8 cellular contexts compared by ENCODE assay signal in genomic region chr19:45506991-45507863, GRCh38. TPM values are rescaled to one million over a fixed set of nuclear protein-coding genes. Genes with fewer than 3 reads are reported as not detected.
DNase-seq lines count a peak whose midpoint lies in the region; ATAC-seq and TF ChIP-seq lines count a peak whose summit lies in the region.

Gene VASP (plus strand): TSS chr19:45507479. CDS start chr19:45507772, 293 bp downstream.

- H3K4me3 ChIP-seq in HAP-1 (peak within 1 kb of the TSS; percentile 94), MM.1S (ENCODE audit: low read length) (peak within 1 kb of the TSS; percentile 86), parathyroid adenoma (ENCODE audit: low read depth, low read length) (peak within 1 kb of the TSS; percentile 92), thyroid gland (replicated peaks in 1 of 3) (peak within 1 kb of the TSS; percentile 44 to 100 (median 88))

- H2AFZ ChIP-seq in MM.1S (ENCODE audit: low read length): peak within 1 kb of the TSS; percentile 99
- H2AFZ ChIP-seq in parathyroid adenoma: peak within 1 kb of the TSS; percentile 97

- ATAC-seq in activated naive CD4-positive, alpha-beta T cell treated with anti-CD3 and anti-CD28 coated beads, Interleukin-2, amount 50 U/mL, for 72 hours: peak; percentile 35 to 72
- peak; percentile 87 for ATAC-seq in Right ventricle myocardium inferior

- peaks cover 6 to 24% of the 10 kb centered on the region in 2 donors for H3K36me3 Mint-ChIP-seq in activated naive CD4-positive, alpha-beta T cell treated with anti-CD3 and anti-CD28 coated beads, Interleukin-2, amount 50 U/mL, for 72 hours

- H3K4me2 ChIP-seq in MM.1S (ENCODE audit: low read depth, low read length) (peak within 1 kb of the TSS; percentile 98), parathyroid adenoma (ENCODE audit: low read length) (peak within 1 kb of the TSS; percentile 84)

- H3K79me2 ChIP-seq in MM.1S (ENCODE audit: low read length) (peaks cover 48% of the 10 kb centered on the region), parathyroid adenoma (peaks cover 10% of the 10 kb centered on the region)

- 1 to 2% methylated on average over 27 to 32 of the region's 65 CpGs for WGBS in thyroid gland, 2 donors

- peak within 1 kb of the TSS; percentile 79 to 92 for H3K27ac Mint-ChIP-seq in activated naive CD4-positive, alpha-beta T cell treated with anti-CD3 and anti-CD28 coated beads, Interleukin-2, amount 50 U/mL, for 72 hours

- in situ Hi-C loops in HAP-1 (cut with MboI; ENCODE audit: low sequenced_read_pairs): no loop called here

- TF ChIP-seq CTCF in MM.1S (IDR thresholded peaks at IDR 0.05; ENCODE audit: low read length): no peak
- no peak for TF ChIP-seq CTCF in parathyroid adenoma (IDR thresholded peaks at IDR 0.05)
- peak in 1 of 6 experiments; percentile 10 for TF ChIP-seq CTCF in thyroid gland (IDR thresholded peaks at IDR 0.05)

- peak in 1 of 2 donors; percentile 86 for TF ChIP-seq POLR2A in thyroid gland (IDR thresholded peaks at IDR 0.05)

- intact Hi-C loops in Right ventricle myocardium inferior (cut with DNase I) (loop anchor here (5.0 kb wide), 1 partner anchor 95 kb away; the partner anchor contains the start of gene GPR4), thyroid gland (cut with DNase I) (no loop called here)

- H3K27me3 ChIP-seq in HAP-1 (ENCODE audit: low read depth) (no peaks in the 10 kb centered on the region), MM.1S (replicated peaks; ENCODE audit: insufficient read depth, low read length) (no peaks in the 10 kb centered on the region), parathyroid adenoma (ENCODE audit: control insufficient read depth, insufficient read depth, low read length) (no peaks in the 10 kb centered on the region), thyroid gland (no peaks in the 10 kb centered on the region)

- peaks cover 4% of the 10 kb centered on the region for H3F3A ChIP-seq in MM.1S (ENCODE audit: insufficient read depth, low read length)

- no peaks in the 10 kb centered on the region for H3K9me3 Mint-ChIP-seq in activated naive CD4-positive, alpha-beta T cell treated with anti-CD3 and anti-CD28 coated beads, Interleukin-2, amount 50 U/mL, for 72 hours

- H3K4me1 ChIP-seq in HAP-1 (peaks cover 10% of the 10 kb centered on the region), MM.1S (ENCODE audit: low read length) (peaks cover 4% of the 10 kb centered on the region), parathyroid adenoma (peaks cover 4% of the 10 kb centered on the region), thyroid gland (peaks cover 11 to 15% of the 10 kb centered on the region in 2 donors)

- no peaks in the 10 kb centered on the region for H4K20me1 ChIP-seq in MM.1S (ENCODE audit: insufficient read depth, low read length)

- DNase-seq in GF-D8 (lab: John Stamatoyannopoulos, UW) (peak; percentile 79), HAP-1 (ENCODE audit: low spot score in 2 of 2) (peak; percentile 84 to 93), MM.1S (peak; percentile 94), SKM-1 treated with dmso at 0.1 percent for 144 hours (lab: John Stamatoyannopoulos, UW; ENCODE audit: unreplicated experiment) (peak; percentile 82), Right ventricle myocardium inferior (ENCODE audit: missing footprints) (peak; percentile 94), thyroid gland (peak; percentile 83 to 86)
- DNase-seq in activated naive CD4-positive, alpha-beta T cell treated with anti-CD3 and anti-CD28 coated beads, Interleukin-2, amount 50 U/mL, for 72 hours (ENCODE audit: low spot score in 2 of 2): peak; percentile 83 to 88

- H3K36me3 ChIP-seq in HAP-1 (replicated peaks): no peaks in the 10 kb centered on the region; the same call in 1 of the 2 replicates
- H3K36me3 ChIP-seq in MM.1S (replicated peaks; ENCODE audit: insufficient read depth, low read length): no peaks in the 10 kb centered on the region
- H3K36me3 ChIP-seq in parathyroid adenoma (ENCODE audit: control insufficient read depth, insufficient read depth, low read length): no peaks in the 10 kb centered on the region
- no peaks in the 10 kb centered on the region for H3K36me3 ChIP-seq in thyroid gland

- no peaks in the 10 kb centered on the region for H3K9me2 ChIP-seq in MM.1S (replicated peaks; ENCODE audit: insufficient read depth, low read length)

- H3K9ac ChIP-seq in MM.1S (ENCODE audit: low read length) (peak within 1 kb of the TSS; percentile 76), parathyroid adenoma (peak within 1 kb of the TSS; percentile 61)

- H3K27ac ChIP-seq in MM.1S (ENCODE audit: low read length) (peak within 1 kb of the TSS; percentile 65; the same call in 1 of the 2 replicates), parathyroid adenoma (peak within 1 kb of the TSS; percentile 81), thyroid gland (peak within 1 kb of the TSS; percentile 75 to 92 (median 88))

- no peaks in the 10 kb centered on the region; the same call in 1 of the 2 replicates for H3K9me3 ChIP-seq in HAP-1
- H3K9me3 ChIP-seq in MM.1S (replicated peaks; ENCODE audit: insufficient read depth, low read length): no peaks in the 10 kb centered on the region
- no peaks in the 10 kb centered on the region for H3K9me3 ChIP-seq in parathyroid adenoma (ENCODE audit: control insufficient read depth, low read length)
- no peaks in the 10 kb centered on the region for H3K9me3 ChIP-seq in thyroid gland

RNA-seq across cellular contexts. Expression of gene VASP, which starts in this region (rescaled TPM):
- total RNA-seq in activated naive CD4-positive, alpha-beta T cell treated with anti-CD3 and anti-CD28 coated beads, Interleukin-2, amount 50 U/mL, for 72 hours: 100 to 1,000 TPM in 1 of 2 donors, 10 to 100 TPM in 1; 76.8 to 156 TPM
- total RNA-seq in Right ventricle myocardium inferior: 49.0 TPM
- 10 to 100 TPM; 34.3 to 50.8 (median 45.1) TPM for total RNA-seq in thyroid gland

Comparison
In these comparisons a context has a peak if more than half of its experiments do, and no peak if none do; other contexts are left out.
1. Peak in every context shown above with its lines: DNase-seq, ATAC-seq, H3K4me3 ChIP-seq and H3K27ac ChIP-seq.